9 cellular contexts compared by ENCODE assay signal in the genomic region with DNA sequence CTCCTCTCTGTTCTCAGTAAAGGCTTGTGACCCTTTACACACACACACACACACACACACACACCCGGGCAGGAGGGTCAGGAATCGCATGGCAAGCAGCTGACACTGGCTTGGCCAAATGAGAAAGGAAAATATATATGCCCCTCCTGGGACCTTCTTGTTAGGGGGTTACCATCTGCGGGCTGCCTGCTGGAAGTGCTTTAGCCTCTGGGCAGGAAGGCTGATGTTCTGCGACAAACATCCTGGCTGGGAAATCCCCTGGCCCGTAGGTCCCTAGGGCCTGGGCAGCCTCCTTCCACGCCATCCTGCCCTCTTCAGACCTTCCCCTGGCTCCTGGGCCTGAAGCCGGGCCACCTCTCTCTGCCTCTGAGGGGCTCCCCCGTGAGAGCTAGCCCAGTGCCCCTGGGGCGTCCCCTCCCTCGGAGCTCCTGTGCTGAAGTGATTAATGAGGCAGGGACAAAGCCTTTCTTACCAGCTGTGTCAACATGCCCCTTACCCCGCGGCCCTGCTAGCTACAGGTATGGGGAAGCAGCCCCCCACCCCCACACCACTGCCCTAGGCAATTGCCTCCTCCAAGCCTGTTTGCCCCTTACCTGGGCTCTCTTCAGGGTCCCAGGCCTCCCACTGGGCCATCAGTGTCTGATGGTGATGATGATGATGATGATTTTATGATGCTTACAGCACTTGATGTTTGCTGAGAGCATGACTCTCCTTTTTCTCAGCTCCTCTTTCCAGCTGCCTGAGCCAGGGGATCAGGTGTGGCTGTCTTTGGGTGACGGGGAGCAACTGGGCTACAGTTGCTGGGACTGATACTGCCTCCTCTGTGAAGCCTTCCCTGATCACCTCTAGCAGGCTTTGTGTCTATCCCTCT. TPM values are rescaled to one million over a fixed set of nuclear protein-coding genes. Genes with fewer than 3 reads are reported as not detected.
DNase-seq lines count a peak whose midpoint lies in the region; ATAC-seq and TF ChIP-seq lines count a peak whose summit lies in the region.
"Had no signal": no experiment of that assay in that cellular context is flagged by ENCODE, and none has a peak within 500 bp of the region (broad histone marks: within the 10 kb centered on the region; RNA-seq: fewer than 3 reads in every experiment).

No MANE protein-coding gene starts in this region.

- ATAC-seq in activated T-cell treated with anti-CD3 and anti-CD28 coated beads, Interleukin-2, amount 50 U/mL, for 72 hours (replicated peaks in 1 of 2) = peak; percentile 60 to 67
- no peak for ATAC-seq in GM21528 (IDR thresholded peaks at IDR 0.05; ENCODE audit: low FRiP score, unreplicated experiment)

- peak overlapping the region; percentile 82 for H3K27ac ChIP-seq in AG04450 (ENCODE audit: low read depth, low read length)
- peak overlapping the region; percentile 0 to 73 (median 40) for H3K27ac ChIP-seq in tibial nerve

- H3K27ac Mint-ChIP-seq in activated T-cell treated with anti-CD3 and anti-CD28 coated beads, Interleukin-2, amount 50 U/mL, for 72 hours = no peak overlapping the region
- peak overlapping the region in 2 of 6 donors; percentile 15 to 37 for H3K27ac Mint-ChIP-seq in immature natural killer cell

- peaks cover 16% of the 10 kb centered on the region for H3K4me1 Mint-ChIP-seq in activated T-cell treated with anti-CD3 and anti-CD28 coated beads, Interleukin-2, amount 50 U/mL, for 72 hours (ENCODE audit: low read depth)
- peaks cover 0 to 6% of the 10 kb centered on the region in 2 donors for H3K4me1 Mint-ChIP-seq in immature natural killer cell

- H3K27me3 ChIP-seq in AG04450 (ENCODE audit: control insufficient read depth, insufficient read depth, low read length) = no peaks in the 10 kb centered on the region
- H3K27me3 ChIP-seq in tibial nerve = no peaks in the 10 kb centered on the region
- H3K27me3 ChIP-seq: adrenal gland had no signal

- H3K36me3 Mint-ChIP-seq in activated T-cell treated with anti-CD3 and anti-CD28 coated beads, Interleukin-2, amount 50 U/mL, for 72 hours (ENCODE audit: insufficient read depth in 2 of 2) = no peaks in the 10 kb centered on the region
- H3K36me3 Mint-ChIP-seq in immature natural killer cell = no peaks in the 10 kb centered on the region

- no peak for TF ChIP-seq EP300 in tibial nerve (IDR thresholded peaks at IDR 0.05)

- peaks cover 0 to 50% (median 17%) of the 10 kb centered on the region in 4 donors for H3K4me1 ChIP-seq in tibial nerve

- H3K27me3 Mint-ChIP-seq in activated T-cell treated with anti-CD3 and anti-CD28 coated beads, Interleukin-2, amount 50 U/mL, for 72 hours (ENCODE audit: low read depth) = peaks cover 14% of the 10 kb centered on the region
- H3K27me3 Mint-ChIP-seq in immature natural killer cell (ENCODE audit: low read depth in 3 of 3) = peaks cover 2 to 4% (median 2%) of the 10 kb centered on the region in 3 donors

- no peaks in the 10 kb centered on the region for H3K36me3 ChIP-seq in tibial nerve
- H3K36me3 ChIP-seq: adrenal gland had no signal

- no peak for TF ChIP-seq POLR2A in tibial nerve (IDR thresholded peaks at IDR 0.05)

- H3K4me3 ChIP-seq in AG04450 (ENCODE audit: low read depth, low read length) (no peak overlapping the region), tibial nerve (no peak overlapping the region)
- H3K4me3 ChIP-seq: adrenal gland had no signal

- CTCF ChIA-PET in AG04450 (lab: Charles Lee) = interaction anchor here (0.6 to 1.4 kb wide), 3 partner anchors 9 to 187 kb away, joined by 3 to 5 read pairs (median 3); no protein-coding TSS in a partner anchor

- DNase-seq in AG04450 (ENCODE audit: low read depth, low spot score) (no peak), GM19240 (ENCODE audit: insufficient read length, low spot score) (peak; percentile 18), NCI-H2081 treated with DMSO at 0.1 percent for 48 hours (lab: John Stamatoyannopoulos, UW) (peak; percentile 24), immature natural killer cell (peak in 2 of 3 donors; percentile 3 to 8), tibial nerve (ENCODE audit: low spot score in 2 of 2) (no peak), inferior parietal cortex (ENCODE audit: extremely low spot score) (no peak)
- DNase-seq in activated T-cell treated with anti-CD3 and anti-CD28 coated beads, Interleukin-2, amount 50 U/mL, for 72 hours = peak; percentile 26 to 35

- no peaks in the 10 kb centered on the region for H3K9me3 ChIP-seq in AG04450 (ENCODE audit: control insufficient read depth, insufficient read depth, low read length)
- H3K9me3 ChIP-seq in tibial nerve = no peaks in the 10 kb centered on the region
- H3K9me3 ChIP-seq: adrenal gland had no signal

- TF ChIP-seq CTCF in AG04450 (IDR thresholded peaks at IDR 0.05; ENCODE audit: low read depth, low read length) (no peak), tibial nerve (IDR thresholded peaks at IDR 0.05) (no peak)

- POLR2A ChIA-PET in AG04450 (lab: Yijun Ruan, JAX) = interaction anchor here (0.5 to 2.1 kb wide), 5 partner anchors 13 to 580 kb away, joined by 3 to 9 read pairs (median 6); no protein-coding TSS in a partner anchor

- no peaks in the 10 kb centered on the region for H3K9me3 Mint-ChIP-seq in activated T-cell treated with anti-CD3 and anti-CD28 coated beads, Interleukin-2, amount 50 U/mL, for 72 hours
- no peaks in the 10 kb centered on the region for H3K9me3 Mint-ChIP-seq in immature natural killer cell

- 28 to 35% methylated on average over 10 to 13 of the region's 13 CpGs for WGBS in tibial nerve, 2 donors

- H3K4me3 Mint-ChIP-seq in activated T-cell treated with anti-CD3 and anti-CD28 coated beads, Interleukin-2, amount 50 U/mL, for 72 hours = no peak overlapping the region
- no peak overlapping the region for H3K4me3 Mint-ChIP-seq in immature natural killer cell

RNA-seq across cellular contexts. Expression of a gene that starts 32.8 kb away (rescaled TPM):
- polyA plus RNA-seq in AG04450 (2011; rRNA removed) (6.7 and 8.0 TPM in 2 replicates), immature natural killer cell (not detected)
- polyA minus RNA-seq in AG04450 (2011; rRNA and poly(A)+ RNA removed) = 5.9 and 9.5 TPM in 2 replicates
- total RNA-seq in activated T-cell treated with anti-CD3 and anti-CD28 coated beads, Interleukin-2, amount 50 U/mL, for 72 hours = 1 to 10 TPM; 1.2 to 2.1 TPM
- total RNA-seq in tibial nerve = 1 to 10 TPM; 1.5 to 5.1 (median 3.8) TPM

Comparison
In these comparisons a context has a peak if more than half of its experiments do, and no peak if none do; other contexts are left out.
1. DNase-seq: peak in GM19240 (single experiment), NCI-H2081 treated with DMSO at 0.1 percent for 48 hours (single experiment), activated T-cell treated with anti-CD3 and anti-CD28 coated beads, Interleukin-2, amount 50 U/mL, for 72 hours (2 of 2) and immature natural killer cell (2 of 3); none in AG04450 (single experiment), tibial nerve (0 of 2) and inferior parietal cortex (single experiment).